In the genomic region with DNA sequence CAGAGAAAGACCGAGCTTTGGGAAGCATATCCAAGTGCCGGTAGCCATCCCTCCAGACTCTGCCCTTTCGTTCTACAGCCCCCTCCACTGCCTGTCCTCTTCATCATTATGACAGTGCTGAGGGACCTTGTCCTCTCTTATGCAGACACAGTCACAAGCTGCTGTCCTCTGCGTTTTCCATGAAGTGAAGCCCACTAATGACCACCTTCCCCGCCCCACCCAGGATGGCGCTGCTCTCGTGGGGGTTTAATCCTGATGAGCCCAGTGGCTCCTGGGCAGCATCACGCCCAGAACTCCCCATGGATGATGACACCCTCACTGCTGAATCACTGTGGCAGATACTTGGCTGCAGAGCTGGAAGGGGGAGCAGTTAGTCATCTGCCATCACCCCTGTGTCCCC, we compare ENCODE assay signal across 24 cellular contexts.
"Had no signal": no experiment of that assay in that cellular context is flagged by ENCODE, and none has a peak within 500 bp of the region (broad histone marks: within the 10 kb centered on the region; RNA-seq: fewer than 3 reads in every experiment).

No MANE protein-coding gene starts in this region.

- H3K27ac Mint-ChIP-seq: dendritic cell treated with granulocyte-macrophage colony-stimulating factor and Interleukin-4, amounts not matched to agents 40 ng/mL and 50 ng/mL, for 4 days; effector memory CD8-positive, alpha-beta T cell; endodermal cell had no signal

- H3K4me3 ChIP-seq: colonic mucosa, dorsolateral prefrontal cortex, esophagus muscularis mucosa, esophagus squamous epithelium, gastrocnemius medialis, gastroesophageal sphincter, heart left ventricle, heart right ventricle, hepatocyte had no signal

- ATAC-seq: effector memory CD8-positive, alpha-beta T cell; esophagus mucosa; gastrocnemius medialis; gastroesophageal sphincter; heart left ventricle; heart right ventricle had no signal

- H3K4me3 Mint-ChIP-seq: dendritic cell treated with granulocyte-macrophage colony-stimulating factor and Interleukin-4, amounts not matched to agents 40 ng/mL and 50 ng/mL, for 4 days; effector memory CD8-positive, alpha-beta T cell; endodermal cell had no signal

- H3K27ac ChIP-seq: colonic mucosa, epithelial cell of prostate, esophagus muscularis mucosa, esophagus squamous epithelium, gastrocnemius medialis, gastroesophageal sphincter, heart left ventricle, heart right ventricle, hepatocyte had no signal

- H3K4me1 ChIP-seq: colonic mucosa, esophagus muscularis mucosa, esophagus squamous epithelium, gastrocnemius medialis, gastroesophageal sphincter, heart left ventricle, heart right ventricle had no signal

- H3K27me3 ChIP-seq: colonic mucosa, dorsolateral prefrontal cortex, esophagus muscularis mucosa, esophagus squamous epithelium, gastrocnemius medialis, gastroesophageal sphincter, hepatocyte had no signal

- H3K9me3 Mint-ChIP-seq: dendritic cell treated with granulocyte-macrophage colony-stimulating factor and Interleukin-4, amounts not matched to agents 40 ng/mL and 50 ng/mL, for 4 days; effector memory CD8-positive, alpha-beta T cell had no signal

- DNase-seq: colonic mucosa; cortex of kidney; dermis blood vessel endothelial cell; dorsolateral prefrontal cortex; effector CD4-positive, alpha-beta T cell; effector CD8-positive, alpha-beta T cell; effector memory CD4-positive, alpha-beta T cell; effector memory CD8-positive, alpha-beta T cell; endodermal cell; erythroblast; esophagus squamous epithelium; foreskin fibroblast; foreskin melanocyte; gastrocnemius medialis; glutamatergic neuron; head of caudate nucleus; heart left ventricle; heart right ventricle had no signal
